ENCODE assay signal across 1 cellular context in genomic region chr2:174247474-174248186, GRCh38.
A peak's percentile ranks its signal among the peaks of the same experiment; 100 is the strongest.
TF ChIP-seq lines count a peak whose summit lies in the region.

No MANE protein-coding gene starts in this region.

TF ChIP-seq in HepG2, 621 proteins besides CTCF, POLR2A, EP300 and RAD21 (continued from another document and continues in another):
- TF ChIP-seq GRHL1 (CRISPR knock-in tag; conservative IDR thresholded peaks at IDR 0.05) (no peak), DNMT3B (CRISPR knock-in tag; conservative IDR thresholded peaks at IDR 0.05) (0 out of 2 replicates have a peak, but pooled peaks have one; percentile 84), IRF2 (CRISPR knock-in tag; IDR thresholded peaks at IDR 0.05) (peak; percentile 14; the same call in 1 of the 2 replicates), KDM3A (CRISPR knock-in tag; IDR thresholded peaks at IDR 0.05; ENCODE audit: low read depth) (0 out of 2 replicates have a peak, but pooled peaks have one; percentile 11), ZBTB4 (CRISPR knock-in tag; IDR thresholded peaks at IDR 0.05; ENCODE audit: borderline replicate concordance) (0 out of 2 replicates have a peak, but pooled peaks have one; percentile 25), ARID5B (CRISPR knock-in tag; IDR thresholded peaks at IDR 0.05) (peak; percentile 43), ZNF773 (CRISPR knock-in tag; IDR thresholded peaks at IDR 0.05; ENCODE audit: borderline replicate concordance) (no peak), IRF1 (CRISPR knock-in tag; IDR thresholded peaks at IDR 0.05; ENCODE audit: low read depth) (peak; percentile 77; the same call in 1 of the 2 replicates), ZMYM2 (CRISPR knock-in tag; IDR thresholded peaks at IDR 0.05) (peak; percentile 49; the same call in 1 of the 2 replicates), SP140L (CRISPR knock-in tag; IDR thresholded peaks at IDR 0.05; ENCODE audit: borderline replicate concordance) (0 out of 2 replicates have a peak, but pooled peaks have one; percentile 36), AHDC1 (CRISPR knock-in tag; IDR thresholded peaks at IDR 0.05; ENCODE audit: borderline replicate concordance) (peak; percentile 34; the same call in 1 of the 2 replicates), ZNF460 (CRISPR knock-in tag; IDR thresholded peaks at IDR 0.05; ENCODE audit: borderline replicate concordance) (peak; percentile 42; the same call in 1 of the 2 replicates), MYC (CRISPR knock-in tag; IDR thresholded peaks at IDR 0.05; ENCODE audit: borderline replicate concordance) (no peak), CREM (IDR thresholded peaks at IDR 0.05) (no peak), CREM (CRISPR knock-in tag; IDR thresholded peaks at IDR 0.05) (no peak), MAFK (conservative IDR thresholded peaks at IDR 0.05 in 1 of 2, IDR thresholded peaks at IDR 0.05 in 1 of 2; ENCODE audit: low read length in 2 of 2) (no peak), ZGPAT (CRISPR knock-in tag; IDR thresholded peaks at IDR 0.05) (no peak), TRIM24 (CRISPR knock-in tag; IDR thresholded peaks at IDR 0.05) (no peak), NR2F6 (IDR thresholded peaks at IDR 0.05) (peak; percentile 60; the same call in 1 of the 2 replicates), NR2F6 (CRISPR knock-in tag; IDR thresholded peaks at IDR 0.05) (peak; percentile 48; the same call in 1 of the 2 replicates), ZNF383 (CRISPR knock-in tag; IDR thresholded peaks at IDR 0.05; ENCODE audit: borderline replicate concordance) (no peak; the same call in 1 of the 2 replicates), ZNF660 (CRISPR knock-in tag; IDR thresholded peaks at IDR 0.05; ENCODE audit: borderline replicate concordance, low read depth) (peak; percentile 82; the same call in 1 of the 2 replicates), RXRA (CRISPR knock-in tag; IDR thresholded peaks at IDR 0.05) (peak; percentile 67; the same call in 1 of the 2 replicates), TEAD3 (CRISPR knock-in tag; optimal IDR thresholded peaks at IDR 0.05; ENCODE audit: borderline replicate concordance) (peak; percentile 29), HNF1B (CRISPR knock-in tag; IDR thresholded peaks at IDR 0.05) (no peak), MEF2D (CRISPR knock-in tag; IDR thresholded peaks at IDR 0.05) (0 out of 2 replicates have a peak, but pooled peaks have one; percentile 33), ZNF280D (CRISPR knock-in tag; IDR thresholded peaks at IDR 0.05) (0 out of 2 replicates have a peak, but pooled peaks have one; percentile 15), ZEB1 (IDR thresholded peaks at IDR 0.05; ENCODE audit: insufficient replicate concordance, low read depth) (peak; percentile 8), ZBTB34 (CRISPR knock-in tag; IDR thresholded peaks at IDR 0.05) (no peak)
